In genomic region chr5:147822686-147823491, GRCh38 we compare ENCODE assay signal across 9 cellular contexts. TPM values are rescaled to one million over a fixed set of nuclear protein-coding genes. Genes with fewer than 3 reads are reported as not detected.
DNase-seq lines count a peak whose midpoint lies in the region; ATAC-seq, FAIRE-seq and TF ChIP-seq lines count a peak whose summit lies in the region.
"Had no signal": no experiment of that assay in that cellular context is flagged by ENCODE, and none has a peak within 500 bp of the region (broad histone marks: within the 10 kb centered on the region; RNA-seq: fewer than 3 reads in every experiment).

No MANE protein-coding gene starts in this region.

- ATAC-seq in GM19468 (IDR thresholded peaks at IDR 0.05; ENCODE audit: extremely low read depth, unreplicated experiment) (peak; percentile 79), HG03469 (IDR thresholded peaks at IDR 0.05; ENCODE audit: unreplicated experiment) (peak; percentile 86)
- peak; percentile 50 to 62 for ATAC-seq in activated T-cell treated with anti-CD3 and anti-CD28 coated beads, Interleukin-2, amount 50 U/mL, for 4 hours

- DNase-seq in NCI-H526 (lab: John Stamatoyannopoulos, UW) (peak; percentile 64 to 82), frontal cortex (ENCODE audit: low spot score in 2 of 2) (peak; percentile 10 to 33), osteoblast (ENCODE audit: insufficient read length, low spot score, missing footprints) (peak; percentile 46), HuH-7 (ENCODE audit: low spot score) (no peak)
- peak; percentile 8 for DNase-seq in activated T-cell treated with anti-CD3 and anti-CD28 coated beads, Interleukin-2, amount 50 U/mL, for 4 hours

- no peaks in the 10 kb centered on the region for H3K36me3 Mint-ChIP-seq in activated T-cell treated with anti-CD3 and anti-CD28 coated beads, Interleukin-2, amount 50 U/mL, for 4 hours (ENCODE audit: insufficient read depth)

- H3K27ac ChIP-seq in DOHH2 (ENCODE audit: low read depth, low read length) (no peak overlapping the region), osteoblast (ENCODE audit: low read depth, low read length) (no peak overlapping the region)

- no peaks in the 10 kb centered on the region for H3K9me3 Mint-ChIP-seq in activated T-cell treated with anti-CD3 and anti-CD28 coated beads, Interleukin-2, amount 50 U/mL, for 4 hours
- H3K9me3 Mint-ChIP-seq: dendritic cell treated with granulocyte-macrophage colony-stimulating factor and Interleukin-4, amounts not matched to agents 40 ng/mL and 50 ng/mL, for 4 days had no signal

- TF ChIP-seq CTCF in DOHH2 (IDR thresholded peaks at IDR 0.05; ENCODE audit: low read depth, low read length, poor library complexity, severe bottlenecking) (peak; percentile 93), osteoblast (IDR thresholded peaks at IDR 0.05; ENCODE audit: extremely low read depth, low read depth, low read length) (peak; percentile 92)

- H3K9me3 ChIP-seq in DOHH2 (ENCODE audit: control insufficient read depth, insufficient read depth, low read length) = no peaks in the 10 kb centered on the region
- H3K9me3 ChIP-seq in osteoblast (ENCODE audit: low read depth, low read length) = no peaks in the 10 kb centered on the region

- H3K27me3 Mint-ChIP-seq in activated T-cell treated with anti-CD3 and anti-CD28 coated beads, Interleukin-2, amount 50 U/mL, for 4 hours (ENCODE audit: low read depth) = peaks cover 4% of the 10 kb centered on the region
- H3K27me3 Mint-ChIP-seq: dendritic cell treated with granulocyte-macrophage colony-stimulating factor and Interleukin-4, amounts not matched to agents 40 ng/mL and 50 ng/mL, for 4 days had no signal

- no peaks in the 10 kb centered on the region for H3F3A ChIP-seq in DOHH2 (ENCODE audit: control insufficient read depth, insufficient read depth)

- no peak overlapping the region for H2AFZ ChIP-seq in osteoblast (ENCODE audit: low read length)

- H3K79me2 ChIP-seq in DOHH2 (ENCODE audit: control insufficient read depth, low read length) = no peaks in the 10 kb centered on the region
- no peaks in the 10 kb centered on the region for H3K79me2 ChIP-seq in osteoblast (ENCODE audit: insufficient read depth, low read length)

- H3K4me1 Mint-ChIP-seq in activated T-cell treated with anti-CD3 and anti-CD28 coated beads, Interleukin-2, amount 50 U/mL, for 4 hours (ENCODE audit: low read depth) = no peaks in the 10 kb centered on the region

- H3K4me3 Mint-ChIP-seq in activated T-cell treated with anti-CD3 and anti-CD28 coated beads, Interleukin-2, amount 50 U/mL, for 4 hours = no peak overlapping the region
- H3K4me3 Mint-ChIP-seq: dendritic cell treated with granulocyte-macrophage colony-stimulating factor and Interleukin-4, amounts not matched to agents 40 ng/mL and 50 ng/mL, for 4 days had no signal

- no peaks in the 10 kb centered on the region for H4K20me1 ChIP-seq in DOHH2 (ENCODE audit: control insufficient read depth, insufficient read depth, low read depth, low read length)
- no peaks in the 10 kb centered on the region for H4K20me1 ChIP-seq in osteoblast (ENCODE audit: insufficient read depth, low read length)

- no peak overlapping the region for H3K4me3 ChIP-seq in DOHH2 (ENCODE audit: low read length)
- H3K4me3 ChIP-seq in osteoblast (ENCODE audit: insufficient read depth, low read length) = no peak overlapping the region

- H3K4me1 ChIP-seq in DOHH2 (ENCODE audit: control insufficient read depth, low read length) (peaks cover 16% of the 10 kb centered on the region), osteoblast (ENCODE audit: insufficient read depth, low read length) (no peaks in the 10 kb centered on the region)

- H3K9me2 ChIP-seq in DOHH2 (replicated peaks; ENCODE audit: control insufficient read depth, low read length) = no peaks in the 10 kb centered on the region

- H3K4me2 ChIP-seq in DOHH2 (ENCODE audit: low read length) (0 out of 2 replicates have a peak overlapping the region, but pooled peaks have one; percentile 23), osteoblast (ENCODE audit: insufficient read depth, low read length) (no peak overlapping the region)

- H3K36me3 ChIP-seq in DOHH2 (ENCODE audit: control insufficient read depth, low read length) = no peaks in the 10 kb centered on the region
- H3K36me3 ChIP-seq in osteoblast (ENCODE audit: insufficient read depth, low read length) = no peaks in the 10 kb centered on the region

- peak; percentile 54 for FAIRE-seq in frontal cortex (lab: Jason Lieb, UNC)

- H3K27me3 ChIP-seq in DOHH2 (ENCODE audit: control insufficient read depth, low read length) (peaks cover 10% of the 10 kb centered on the region; the same call in 1 of the 2 replicates), osteoblast (ENCODE audit: insufficient read depth, low read length) (no peaks in the 10 kb centered on the region)

RNA-seq across cellular contexts. Expression of gene SPINK1, which starts 8.6 kb away (rescaled TPM):
- total RNA-seq in activated T-cell treated with anti-CD3 and anti-CD28 coated beads, Interleukin-2, amount 50 U/mL, for 4 hours = 1 to 10 TPM; 1.5 to 4.7 (median 2.0) TPM
- total RNA-seq in frontal cortex (not detected), osteoblast (not detected in 2 replicates)

RNA-seq across cellular contexts. Expression of gene JAKMIP2, which starts 40.4 kb away (rescaled TPM):
- 1 to 10 TPM in 1 of 3 donors, under 1 TPM in 2; 0.56 to 1.3 (median 0.76) TPM for total RNA-seq in activated T-cell treated with anti-CD3 and anti-CD28 coated beads, Interleukin-2, amount 50 U/mL, for 4 hours
- total RNA-seq in frontal cortex = 56.3 TPM
- 1.1 and 1.2 TPM in 2 replicates for total RNA-seq in osteoblast

RNA-seq across cellular contexts. Expression of gene SCGB3A2, which starts 55.6 kb away (rescaled TPM):
- total RNA-seq in activated T-cell treated with anti-CD3 and anti-CD28 coated beads, Interleukin-2, amount 50 U/mL, for 4 hours = under 1 TPM in 1 of 3 donors, not detected in 2; 0.90 TPM
- total RNA-seq in frontal cortex (not detected), osteoblast (not detected in 2 replicates)

Comparison
In these comparisons a context has a peak if more than half of its experiments do, and no peak if none do; other contexts are left out.
1. RNA of gene JAKMIP2, which starts 40.4 kb away (total RNA-seq): 56.3 TPM in frontal cortex (single experiment); 1.1 to 1.2 TPM in osteoblast and 0.56 to 1.3 TPM in activated T-cell treated with anti-CD3 and anti-CD28 coated beads, Interleukin-2, amount 50 U/mL, for 4 hours; every median in the first group is over 10 times any median in the second.
2. Peak in every context shown above with its lines, with median percentiles within 50 percentile points of each other: ATAC-seq.